13 cellular contexts compared by ENCODE assay signal in genomic region chr4:17059192-17059634, GRCh38.
DNase-seq lines count a peak whose midpoint lies in the region; ATAC-seq and TF ChIP-seq lines count a peak whose summit lies in the region.
"Had no signal": no experiment of that assay in that cellular context is flagged by ENCODE, and none has a peak within 500 bp of the region (broad histone marks: within the 10 kb centered on the region; RNA-seq: fewer than 3 reads in every experiment).

No MANE protein-coding gene starts in this region.

- H3K4me3 ChIP-seq in AG09309 (ENCODE audit: control insufficient read depth, low read depth, low read length) = no peak overlapping the region
- H3K4me3 ChIP-seq: Peyer's patch, spleen had no signal

- ATAC-seq in SK-N-SH treated with all-trans-retinoic acid at 6 μM for 48 hours (peak; percentile 79), sciatic nerve (peak; percentile 94), GM18517 (IDR thresholded peaks at IDR 0.05; ENCODE audit: unreplicated experiment) (no peak)

- DNase-seq in AG09309 (ENCODE audit: low read depth) = peak; percentile 50
- peak; percentile 89 for DNase-seq in fibroblast of the conjunctiva (ENCODE audit: low read depth)
- peak; percentile 63 for DNase-seq in sciatic nerve (ENCODE audit: low spot score)
- DNase-seq in NCI-H510A (lab: John Stamatoyannopoulos, UW) = no peak
- DNase-seq in COLO668 (lab: John Stamatoyannopoulos, UW; ENCODE audit: unreplicated experiment) = no peak
- no peak for DNase-seq in UCSD-AML1 (lab: John Stamatoyannopoulos, UW; ENCODE audit: unreplicated experiment)
- DNase-seq: activated CD4-positive, alpha-beta memory T cell treated with anti-CD3 and anti-CD28 coated beads, Interleukin-2, amount 10 ng/mL, durations not matched to agents 7 days and 5 days; activated effector memory CD4-positive, alpha-beta T cell treated with anti-CD3 and anti-CD28 coated beads, Interleukin-2, amount 50 U/mL, for 16 hours; NCI-H1417; Peyer's patch; spleen had no signal

- TF ChIP-seq CTCF in AG09309 (IDR thresholded peaks at IDR 0.05; ENCODE audit: control insufficient read depth, insufficient read depth, low read depth, low read length, missing control alignments) = no peak

- intact Hi-C loops in sciatic nerve (cut with DNase I) = no loop called here

TF ChIP-seq in SK-N-SH treated with all-trans-retinoic acid at 6 μM for 48 hours, 23 proteins besides CTCF, POLR2A, EP300 and RAD21:
- TF ChIP-seq ZNF70 (CRISPR knock-in tag; IDR thresholded peaks at IDR 0.05) = no peak
- no peak for TF ChIP-seq TOX (CRISPR knock-in tag; IDR thresholded peaks at IDR 0.05; ENCODE audit: borderline replicate concordance)
- TF ChIP-seq ISL1 (CRISPR knock-in tag; IDR thresholded peaks at IDR 0.05) = no peak

Comparison
In these comparisons a context has a peak if more than half of its experiments do, and no peak if none do; other contexts are left out.
1. DNase-seq: peak in AG09309 (single experiment), fibroblast of the conjunctiva (single experiment) and sciatic nerve (single experiment); none in NCI-H510A (single experiment), COLO668 (single experiment) and UCSD-AML1 (single experiment).